ENCODE assay signal across 18 cellular contexts in genomic region chr2:110997646-110998045, GRCh38.
DNase-seq lines count a peak whose midpoint lies in the region; TF ChIP-seq lines count a peak whose summit lies in the region.
"Had no signal": no experiment of that assay in that cellular context is flagged by ENCODE, and none has a peak within 500 bp of the region (broad histone marks: within the 10 kb centered on the region; RNA-seq: fewer than 3 reads in every experiment).

No MANE protein-coding gene starts in this region.

- no peak for TF ChIP-seq EP300 in Ishikawa (IDR thresholded peaks at IDR 0.05; ENCODE audit: borderline replicate concordance)

- TF ChIP-seq RAD21 in Ishikawa (IDR thresholded peaks at IDR 0.05; ENCODE audit: low read depth) = no peak

- H3K27ac ChIP-seq in colonic mucosa = no peak overlapping the region

- H3K4me3 ChIP-seq in colonic mucosa = no peak overlapping the region
- H3K4me3 ChIP-seq: GM12878 had no signal

- H3K9ac ChIP-seq in colonic mucosa (ENCODE audit: low read depth in 2 of 2, low read length in 2 of 2) = no peak overlapping the region

- TF ChIP-seq CTCF in colonic mucosa (IDR thresholded peaks at IDR 0.05) = no peak

- H3K27me3 ChIP-seq in colonic mucosa = no peaks in the 10 kb centered on the region
- H3K27me3 ChIP-seq: BE2C had no signal

- no peaks in the 10 kb centered on the region for H3K36me3 ChIP-seq in colonic mucosa
- H3K36me3 ChIP-seq: BE2C had no signal

- DNase-seq in MV-4-11 (lab: John Stamatoyannopoulos, UW) (peak; percentile 6), colonic mucosa (peak; percentile 46), kidney glomerular epithelial cell (lab: John Stamatoyannopoulos, UW) (no peak), NCI-H526 (lab: John Stamatoyannopoulos, UW) (no peak)
- DNase-seq in activated naive CD4-positive, alpha-beta T cell treated with anti-CD3 and anti-CD28 coated beads, Interleukin-2, amount 50 U/mL, for 16 hours = no peak
- DNase-seq: ACHN; BE2C; C1 segment of cervical spinal cord; CD4-positive, CD25-positive, alpha-beta regulatory T cell; CD8-positive, alpha-beta memory T cell; COR-L47; DMS 273 treated with DMSO at 0.1 percent for 48 hours; DMS53; DND-41; EL; H9 had no signal

- H3K9me3 ChIP-seq in colonic mucosa = no peaks in the 10 kb centered on the region
- H3K9me3 ChIP-seq: BE2C had no signal

- H3K4me1 ChIP-seq in colonic mucosa = no peaks in the 10 kb centered on the region
- H3K4me1 ChIP-seq: BE2C had no signal

- intact Hi-C loops in colonic mucosa (cut with DNase I) = no loop called here

TF ChIP-seq in Ishikawa, 13 proteins besides CTCF, POLR2A, EP300 and RAD21:
- TF ChIP-seq TEAD4 (IDR thresholded peaks at IDR 0.05) = peak; percentile 57
- TF ChIP-seq CEBPB (IDR thresholded peaks at IDR 0.05) = no peak

Comparison
In these comparisons a context has a peak if more than half of its experiments do, and no peak if none do; other contexts are left out.
1. DNase-seq: peak in MV-4-11 (single experiment) and colonic mucosa (single experiment); none in activated naive CD4-positive, alpha-beta T cell treated with anti-CD3 and anti-CD28 coated beads, Interleukin-2, amount 50 U/mL, for 16 hours (single experiment), kidney glomerular epithelial cell (single experiment) and NCI-H526 (0 of 2).